1 cellular context compared by ENCODE assay signal in genomic region chr12:95265765-95266164, GRCh38.
TF ChIP-seq lines count a peak whose summit lies in the region.

No MANE protein-coding gene starts in this region.

TF ChIP-seq in WTC11, 78 proteins besides CTCF, POLR2A, EP300 and RAD21:
- TF ChIP-seq ERG (CRISPR knock-in tag; IDR thresholded peaks at IDR 0.05) (no peak), GTF2I (CRISPR knock-in tag; conservative IDR thresholded peaks at IDR 0.05) (no peak), ZNF232 (CRISPR knock-in tag; IDR thresholded peaks at IDR 0.05) (no peak), ELF4 (CRISPR knock-in tag; IDR thresholded peaks at IDR 0.05; ENCODE audit: low read depth) (no peak), TP53 (CRISPR knock-in tag; IDR thresholded peaks at IDR 0.05) (no peak), SOX15 (CRISPR knock-in tag; IDR thresholded peaks at IDR 0.05) (no peak), CDX4 (CRISPR knock-in tag; IDR thresholded peaks at IDR 0.05; ENCODE audit: borderline replicate concordance) (no peak), ZNF317 (CRISPR knock-in tag; IDR thresholded peaks at IDR 0.05; ENCODE audit: borderline replicate concordance, low read depth) (no peak), KAT7 (CRISPR knock-in tag; IDR thresholded peaks at IDR 0.05; ENCODE audit: borderline replicate concordance) (no peak), MLX (CRISPR knock-in tag; IDR thresholded peaks at IDR 0.05) (no peak), SMAD3 (CRISPR knock-in tag; IDR thresholded peaks at IDR 0.05; ENCODE audit: borderline replicate concordance) (no peak), ATF1 (CRISPR knock-in tag; IDR thresholded peaks at IDR 0.05) (no peak), PRRX2 (CRISPR knock-in tag; IDR thresholded peaks at IDR 0.05) (no peak), ZNF138 (CRISPR knock-in tag; conservative IDR thresholded peaks at IDR 0.05) (no peak), FOXK1 (CRISPR knock-in tag; IDR thresholded peaks at IDR 0.05) (no peak), MAX (CRISPR knock-in tag; IDR thresholded peaks at IDR 0.05) (no peak), RELA (CRISPR knock-in tag; IDR thresholded peaks at IDR 0.05; ENCODE audit: borderline replicate concordance) (no peak), IRF1 (CRISPR knock-in tag; IDR thresholded peaks at IDR 0.05) (no peak)
